1 cellular context compared by ENCODE assay signal in genomic region chr9:127122176-127123151, GRCh38.
TF ChIP-seq lines count a peak whose summit lies in the region.

Gene ANGPTL2, minus strand, starts transcription at chr9:127122635. Its CDS starts 13,904 bp downstream, at chr9:127108731.

TF ChIP-seq in HEK293, 187 proteins besides CTCF, POLR2A, EP300 and RAD21 (continued from another document):
- no peak for TF ChIP-seq REST (tag by site-specific recombination; IDR thresholded peaks at IDR 0.05)
- no peak for TF ChIP-seq ZNF169 (tag by site-specific recombination; IDR thresholded peaks at IDR 0.05)
- TF ChIP-seq SP2 (tag by site-specific recombination; IDR thresholded peaks at IDR 0.05), result peak; percentile 74
- no peak; the same call in 1 of the 2 replicates for TF ChIP-seq ZFHX2 (tag by site-specific recombination; conservative IDR thresholded peaks at IDR 0.05)
- TF ChIP-seq ZBTB44 (tag by site-specific recombination; IDR thresholded peaks at IDR 0.05), result no peak
- no peak for TF ChIP-seq HOXD13 (CRISPR knock-in tag; IDR thresholded peaks at IDR 0.05; ENCODE audit: borderline replicate concordance)
- TF ChIP-seq ZFP69B (tag by site-specific recombination; IDR thresholded peaks at IDR 0.05), result no peak
- TF ChIP-seq ZNF112 (tag by site-specific recombination; IDR thresholded peaks at IDR 0.05), result no peak
- no peak for TF ChIP-seq ZSCAN5A (tag by site-specific recombination; IDR thresholded peaks at IDR 0.05)
- TF ChIP-seq ZNF335 (tag by site-specific recombination; conservative IDR thresholded peaks at IDR 0.05), result peak; percentile 64
- no peak for TF ChIP-seq ZNF311 (tag by site-specific recombination; IDR thresholded peaks at IDR 0.05; ENCODE audit: borderline replicate concordance)
- TF ChIP-seq ZBTB21 (tag by site-specific recombination; IDR thresholded peaks at IDR 0.05), result no peak
- TF ChIP-seq, protein P1, sequence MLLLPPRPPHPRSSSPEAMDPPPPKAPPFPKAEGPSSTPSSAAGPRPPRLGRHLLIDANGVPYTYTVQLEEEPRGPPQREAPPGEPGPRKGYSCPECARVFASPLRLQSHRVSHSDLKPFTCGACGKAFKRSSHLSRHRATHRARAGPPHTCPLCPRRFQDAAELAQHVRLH (tag by site-specific recombination; IDR thresholded peaks at IDR 0.05), result no peak
- no peak for TF ChIP-seq ZSCAN4 (tag by site-specific recombination; IDR thresholded peaks at IDR 0.05)
- TF ChIP-seq ZNF610 (tag by site-specific recombination; IDR thresholded peaks at IDR 0.05; ENCODE audit: borderline replicate concordance), result no peak
- TF ChIP-seq HOXC10 (CRISPR knock-in tag; IDR thresholded peaks at IDR 0.05), result no peak
- TF ChIP-seq ZNF175 (tag by site-specific recombination; IDR thresholded peaks at IDR 0.05), result no peak
- no peak for TF ChIP-seq ZNF501 (tag by site-specific recombination; IDR thresholded peaks at IDR 0.05)
- TF ChIP-seq ZNF654 (tag by site-specific recombination; IDR thresholded peaks at IDR 0.05; ENCODE audit: low read depth), result no peak
- TF ChIP-seq ZNF148 (tag by site-specific recombination; IDR thresholded peaks at IDR 0.05; ENCODE audit: borderline replicate concordance), result no peak
- no peak for TF ChIP-seq ZNF548 (tag by site-specific recombination; IDR thresholded peaks at IDR 0.05)
TF ChIP-seq in HEK293: peak in this region for 30.
